2 cellular contexts compared by ENCODE assay signal in the genomic region with DNA sequence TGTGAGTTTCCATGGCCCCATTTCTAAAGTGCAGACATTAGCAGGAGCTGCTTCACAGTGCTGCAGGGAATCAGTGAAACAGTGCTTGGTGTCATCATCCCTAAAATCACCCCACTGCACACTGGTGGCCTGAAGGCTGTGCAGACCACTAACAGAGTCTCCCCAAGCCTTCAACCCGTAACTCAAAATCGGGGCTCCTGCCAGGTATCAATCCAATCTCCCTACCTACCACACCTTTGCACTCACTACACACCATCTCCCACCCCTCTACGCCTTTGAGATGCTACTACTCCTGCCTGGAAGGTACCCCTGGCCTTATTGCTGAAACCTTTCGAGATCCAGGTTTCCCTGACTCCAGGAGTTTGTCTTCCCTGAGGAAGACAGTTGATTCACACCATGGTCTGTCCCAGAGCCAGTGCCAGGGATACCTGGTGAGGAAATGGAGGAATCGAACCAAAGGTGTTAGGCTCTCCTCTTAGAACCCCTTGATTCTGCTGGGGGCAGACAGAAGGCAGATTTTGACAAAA.
TF ChIP-seq lines count a peak whose summit lies in the region.

No MANE protein-coding gene starts in this region.

TF ChIP-seq in A549, 52 proteins besides CTCF, POLR2A, EP300 and RAD21 (continued from another document):
- TF ChIP-seq, protein P1, sequence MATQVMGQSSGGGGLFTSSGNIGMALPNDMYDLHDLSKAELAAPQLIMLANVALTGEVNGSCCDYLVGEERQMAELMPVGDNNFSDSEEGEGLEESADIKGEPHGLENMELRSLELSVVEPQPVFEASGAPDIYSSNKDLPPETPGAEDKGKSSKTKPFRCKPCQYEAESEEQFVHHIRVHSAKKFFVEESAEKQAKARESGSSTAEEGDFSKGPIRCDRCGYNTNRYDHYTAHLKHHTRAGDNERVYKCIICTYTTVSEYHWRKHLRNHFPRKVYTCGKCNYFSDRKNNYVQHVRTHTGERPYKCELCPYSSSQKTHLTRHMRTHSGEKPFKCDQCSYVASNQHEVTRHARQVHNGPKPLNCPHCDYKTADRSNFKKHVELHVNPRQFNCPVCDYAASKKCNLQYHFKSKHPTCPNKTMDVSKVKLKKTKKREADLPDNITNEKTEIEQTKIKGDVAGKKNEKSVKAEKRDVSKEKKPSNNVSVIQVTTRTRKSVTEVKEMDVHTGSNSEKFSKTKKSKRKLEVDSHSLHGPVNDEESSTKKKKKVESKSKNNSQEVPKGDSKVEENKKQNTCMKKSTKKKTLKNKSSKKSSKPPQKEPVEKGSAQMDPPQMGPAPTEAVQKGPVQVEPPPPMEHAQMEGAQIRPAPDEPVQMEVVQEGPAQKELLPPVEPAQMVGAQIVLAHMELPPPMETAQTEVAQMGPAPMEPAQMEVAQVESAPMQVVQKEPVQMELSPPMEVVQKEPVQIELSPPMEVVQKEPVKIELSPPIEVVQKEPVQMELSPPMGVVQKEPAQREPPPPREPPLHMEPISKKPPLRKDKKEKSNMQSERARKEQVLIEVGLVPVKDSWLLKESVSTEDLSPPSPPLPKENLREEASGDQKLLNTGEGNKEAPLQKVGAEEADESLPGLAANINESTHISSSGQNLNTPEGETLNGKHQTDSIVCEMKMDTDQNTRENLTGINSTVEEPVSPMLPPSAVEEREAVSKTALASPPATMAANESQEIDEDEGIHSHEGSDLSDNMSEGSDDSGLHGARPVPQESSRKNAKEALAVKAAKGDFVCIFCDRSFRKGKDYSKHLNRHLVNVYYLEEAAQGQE (IDR thresholded peaks at IDR 0.05) = no peak
- TF ChIP-seq ZSCAN20 (CRISPR knock-in tag; IDR thresholded peaks at IDR 0.05) = no peak
- TF ChIP-seq, protein P2, sequence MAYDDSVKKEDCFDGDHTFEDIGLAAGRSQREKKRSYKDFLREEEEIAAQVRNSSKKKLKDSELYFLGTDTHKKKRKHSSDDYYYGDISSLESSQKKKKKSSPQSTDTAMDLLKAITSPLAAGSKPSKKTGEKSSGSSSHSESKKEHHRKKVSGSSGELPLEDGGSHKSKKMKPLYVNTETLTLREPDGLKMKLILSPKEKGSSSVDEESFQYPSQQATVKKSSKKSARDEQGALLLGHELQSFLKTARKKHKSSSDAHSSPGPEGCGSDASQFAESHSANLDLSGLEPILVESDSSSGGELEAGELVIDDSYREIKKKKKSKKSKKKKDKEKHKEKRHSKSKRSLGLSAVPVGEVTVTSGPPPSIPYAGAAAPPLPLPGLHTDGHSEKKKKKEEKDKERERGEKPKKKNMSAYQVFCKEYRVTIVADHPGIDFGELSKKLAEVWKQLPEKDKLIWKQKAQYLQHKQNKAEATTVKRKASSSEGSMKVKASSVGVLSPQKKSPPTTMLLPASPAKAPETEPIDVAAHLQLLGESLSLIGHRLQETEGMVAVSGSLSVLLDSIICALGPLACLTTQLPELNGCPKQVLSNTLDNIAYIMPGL (CRISPR knock-in tag; IDR thresholded peaks at IDR 0.05; ENCODE audit: borderline replicate concordance) = no peak
- TF ChIP-seq, protein P3, sequence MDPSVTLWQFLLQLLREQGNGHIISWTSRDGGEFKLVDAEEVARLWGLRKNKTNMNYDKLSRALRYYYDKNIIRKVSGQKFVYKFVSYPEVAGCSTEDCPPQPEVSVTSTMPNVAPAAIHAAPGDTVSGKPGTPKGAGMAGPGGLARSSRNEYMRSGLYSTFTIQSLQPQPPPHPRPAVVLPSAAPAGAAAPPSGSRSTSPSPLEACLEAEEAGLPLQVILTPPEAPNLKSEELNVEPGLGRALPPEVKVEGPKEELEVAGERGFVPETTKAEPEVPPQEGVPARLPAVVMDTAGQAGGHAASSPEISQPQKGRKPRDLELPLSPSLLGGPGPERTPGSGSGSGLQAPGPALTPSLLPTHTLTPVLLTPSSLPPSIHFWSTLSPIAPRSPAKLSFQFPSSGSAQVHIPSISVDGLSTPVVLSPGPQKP (IDR thresholded peaks at IDR 0.05; ENCODE audit: low read depth, low read length) = no peak
- no peak for TF ChIP-seq GATA3 (IDR thresholded peaks at IDR 0.05; ENCODE audit: borderline replicate concordance)
- TF ChIP-seq RNF2 (IDR thresholded peaks at IDR 0.05; ENCODE audit: borderline replicate concordance, low read depth) = no peak
- no peak for TF ChIP-seq RFX5 (IDR thresholded peaks at IDR 0.05)
- TF ChIP-seq HOXB13 (CRISPR knock-in tag; IDR thresholded peaks at IDR 0.05; ENCODE audit: low read depth) = no peak
- TF ChIP-seq TP53 (CRISPR knock-in tag; IDR thresholded peaks at IDR 0.05) = no peak
- no peak for TF ChIP-seq RARB (CRISPR knock-in tag; IDR thresholded peaks at IDR 0.05)
- TF ChIP-seq MAZ (IDR thresholded peaks at IDR 0.05; ENCODE audit: borderline replicate concordance, low read depth, low read length) = no peak
- no peak for TF ChIP-seq CEBPB (IDR thresholded peaks at IDR 0.05)
- TF ChIP-seq BHLHE40 (IDR thresholded peaks at IDR 0.05; ENCODE audit: low read depth, low read length) = no peak
- no peak for TF ChIP-seq JUNB (IDR thresholded peaks at IDR 0.05)
- TF ChIP-seq EHF (CRISPR knock-in tag; IDR thresholded peaks at IDR 0.05) = no peak
- TF ChIP-seq HOXA7 (CRISPR knock-in tag; IDR thresholded peaks at IDR 0.05) = no peak
- TF ChIP-seq ZNF302 (CRISPR knock-in tag; IDR thresholded peaks at IDR 0.05) = no peak

TF ChIP-seq in HCT116, 20 proteins besides CTCF, POLR2A, EP300 and RAD21 (continued from another document):
- TF ChIP-seq, protein P4, sequence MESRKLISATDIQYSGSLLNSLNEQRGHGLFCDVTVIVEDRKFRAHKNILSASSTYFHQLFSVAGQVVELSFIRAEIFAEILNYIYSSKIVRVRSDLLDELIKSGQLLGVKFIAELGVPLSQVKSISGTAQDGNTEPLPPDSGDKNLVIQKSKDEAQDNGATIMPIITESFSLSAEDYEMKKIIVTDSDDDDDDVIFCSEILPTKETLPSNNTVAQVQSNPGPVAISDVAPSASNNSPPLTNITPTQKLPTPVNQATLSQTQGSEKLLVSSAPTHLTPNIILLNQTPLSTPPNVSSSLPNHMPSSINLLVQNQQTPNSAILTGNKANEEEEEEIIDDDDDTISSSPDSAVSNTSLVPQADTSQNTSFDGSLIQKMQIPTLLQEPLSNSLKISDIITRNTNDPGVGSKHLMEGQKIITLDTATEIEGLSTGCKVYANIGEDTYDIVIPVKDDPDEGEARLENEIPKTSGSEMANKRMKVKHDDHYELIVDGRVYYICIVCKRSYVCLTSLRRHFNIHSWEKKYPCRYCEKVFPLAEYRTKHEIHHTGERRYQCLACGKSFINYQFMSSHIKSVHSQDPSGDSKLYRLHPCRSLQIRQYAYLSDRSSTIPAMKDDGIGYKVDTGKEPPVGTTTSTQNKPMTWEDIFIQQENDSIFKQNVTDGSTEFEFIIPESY (IDR thresholded peaks at IDR 0.05; ENCODE audit: extremely low read depth, insufficient replicate concordance, low read length) = no peak
- TF ChIP-seq, protein P1 (IDR thresholded peaks at IDR 0.05; ENCODE audit: low read depth) = no peak
- no peak for TF ChIP-seq ZFX (IDR thresholded peaks at IDR 0.05)
